In the genomic region with DNA sequence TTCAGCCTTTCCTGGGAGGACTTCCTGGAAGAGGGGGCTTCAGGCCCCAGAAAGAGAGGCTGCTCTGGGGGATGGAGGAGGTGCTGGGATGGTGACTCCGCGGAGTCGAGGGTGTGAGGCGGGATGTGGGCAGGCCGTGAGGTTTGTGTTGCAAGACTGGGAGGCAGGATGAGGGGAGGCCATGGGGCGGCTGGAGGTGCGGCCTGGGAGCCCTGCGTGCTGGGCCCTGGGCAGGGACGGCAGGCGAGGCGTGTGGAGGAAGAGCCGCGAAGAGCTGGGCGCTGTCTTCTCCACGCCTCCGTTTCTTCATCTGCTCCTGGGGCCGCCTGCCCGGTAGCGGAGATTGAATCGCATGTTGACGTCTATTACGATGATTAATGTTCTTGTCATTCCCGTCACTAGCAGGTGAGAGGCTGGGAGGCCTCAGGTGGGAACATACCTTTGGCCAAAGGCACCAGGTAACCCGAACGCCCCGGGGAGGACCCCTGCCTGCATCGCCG, we compare ENCODE assay signal across 8 cellular contexts. TPM values are rescaled to one million over a fixed set of nuclear protein-coding genes. Genes with fewer than 3 reads are reported as not detected.
DNase-seq lines count a peak whose midpoint lies in the region; ATAC-seq and TF ChIP-seq lines count a peak whose summit lies in the region.

No MANE protein-coding gene starts in this region.

- TF ChIP-seq CTCF in left ventricle myocardium inferior (IDR thresholded peaks at IDR 0.05; ENCODE audit: borderline replicate concordance) = no peak

- H3K27ac ChIP-seq in SK-N-MC = no peak overlapping the region
- H3K27ac ChIP-seq in left ventricle myocardium inferior (replicated peaks) = peak overlapping the region; percentile 47

- peaks cover 33% of the 10 kb centered on the region for H3K27me3 ChIP-seq in left ventricle myocardium inferior (ENCODE audit: low read depth)
- peaks cover 24% of the 10 kb centered on the region for H3K27me3 ChIP-seq in skeletal muscle satellite cell (ENCODE audit: control insufficient read depth, insufficient read depth, low read length)

- H3K9me3 ChIP-seq in SK-N-MC (ENCODE audit: low read depth, low read length) (no peaks in the 10 kb centered on the region), left ventricle myocardium inferior (replicated peaks) (no peaks in the 10 kb centered on the region), skeletal muscle satellite cell (replicated peaks; ENCODE audit: low read length) (no peaks in the 10 kb centered on the region)

- DNase-seq in AG20443 (ENCODE audit: low spot score) = peak; percentile 87
- no peak for DNase-seq in SK-N-MC (ENCODE audit: low read depth, low spot score)
- peak; percentile 83 for DNase-seq in activated naive CD4-positive, alpha-beta T cell treated with anti-CD3 and anti-CD28 coated beads, Interleukin-2, amount 10 ng/mL, durations not matched to agents 7 days and 5 days
- DNase-seq in left ventricle myocardium inferior = peak; percentile 69
- no peak for DNase-seq in iPS-NIHi7 (ENCODE audit: extremely low spot score)
- DNase-seq in NCI-H524 treated with DMSO at 0.1 percent for 48 hours (lab: John Stamatoyannopoulos, UW) = no peak

- peaks cover 40% of the 10 kb centered on the region for H3K27me3 Mint-ChIP-seq in activated naive CD4-positive, alpha-beta T cell treated with anti-CD3 and anti-CD28 coated beads, Interleukin-2, amount 10 ng/mL, durations not matched to agents 7 days and 5 days

- peak overlapping the region; percentile 94 for H3K27ac Mint-ChIP-seq in activated naive CD4-positive, alpha-beta T cell treated with anti-CD3 and anti-CD28 coated beads, Interleukin-2, amount 10 ng/mL, durations not matched to agents 7 days and 5 days

- peak overlapping the region; percentile 81 for H3K4me3 ChIP-seq in SK-N-MC
- peak overlapping the region; percentile 68 for H3K4me3 ChIP-seq in left ventricle myocardium inferior
- peak overlapping the region; percentile 74 for H3K4me3 ChIP-seq in skeletal muscle satellite cell (ENCODE audit: low read length)

- H3K4me1 Mint-ChIP-seq in activated naive CD4-positive, alpha-beta T cell treated with anti-CD3 and anti-CD28 coated beads, Interleukin-2, amount 10 ng/mL, durations not matched to agents 7 days and 5 days = peaks cover 16% of the 10 kb centered on the region

- H3K9ac ChIP-seq in SK-N-MC (ENCODE audit: insufficient read length) (no peak overlapping the region), skeletal muscle satellite cell (ENCODE audit: low read depth, low read length) (no peak overlapping the region)

- peak overlapping the region; percentile 97 for H3K4me2 ChIP-seq in skeletal muscle satellite cell (ENCODE audit: low read length)

- intact Hi-C loops in left ventricle myocardium inferior (cut with micrococcal nuclease) = no loop called here

- CTCF ChIA-PET in activated naive CD4-positive, alpha-beta T cell treated with anti-CD3 and anti-CD28 coated beads, Interleukin-2, amount 10 ng/mL, durations not matched to agents 7 days and 5 days (lab: Charles Lee) = interaction anchor here (0.8 kb wide), 1 partner anchor 121 kb away, joined by 3 read pairs; no protein-coding TSS in a partner anchor

- H3K9me3 Mint-ChIP-seq in activated naive CD4-positive, alpha-beta T cell treated with anti-CD3 and anti-CD28 coated beads, Interleukin-2, amount 10 ng/mL, durations not matched to agents 7 days and 5 days = peaks cover 2% of the 10 kb centered on the region

- H3K4me3 Mint-ChIP-seq in activated naive CD4-positive, alpha-beta T cell treated with anti-CD3 and anti-CD28 coated beads, Interleukin-2, amount 10 ng/mL, durations not matched to agents 7 days and 5 days = peak overlapping the region; percentile 81

- H3K4me1 ChIP-seq in left ventricle myocardium inferior (peaks cover 30% of the 10 kb centered on the region), skeletal muscle satellite cell (ENCODE audit: control insufficient read depth, insufficient read depth, low read length) (peaks cover 21% of the 10 kb centered on the region)

- H3K36me3 Mint-ChIP-seq in activated naive CD4-positive, alpha-beta T cell treated with anti-CD3 and anti-CD28 coated beads, Interleukin-2, amount 10 ng/mL, durations not matched to agents 7 days and 5 days = no peaks in the 10 kb centered on the region

- H3K36me3 ChIP-seq in SK-N-MC (ENCODE audit: insufficient read depth, low read length) (no peaks in the 10 kb centered on the region), left ventricle myocardium inferior (no peaks in the 10 kb centered on the region), skeletal muscle satellite cell (ENCODE audit: insufficient read depth, low read length) (peaks cover 6% of the 10 kb centered on the region)

- peak; percentile 11 for ATAC-seq in HG02610 (IDR thresholded peaks at IDR 0.05; ENCODE audit: unreplicated experiment)

RNA-seq across cellular contexts. Expression of gene FGFRL1, which starts 0.9 kb away (rescaled TPM):
- 22.4 TPM for total RNA-seq in left ventricle myocardium inferior
- 14.2 and 19.9 TPM in 2 replicates for total RNA-seq in skeletal muscle satellite cell (2012; rRNA removed)

RNA-seq across cellular contexts. Expression of gene SLC26A1, which starts 17.4 kb away (rescaled TPM):
- not detected for total RNA-seq in left ventricle myocardium inferior
- total RNA-seq in skeletal muscle satellite cell (2012; rRNA removed) = under 0.01 and 0.22 TPM in 2 replicates

RNA-seq across cellular contexts. Expression of gene IDUA, which starts 23.7 kb away (rescaled TPM):
- 9.0 TPM for total RNA-seq in left ventricle myocardium inferior
- total RNA-seq in skeletal muscle satellite cell (2012; rRNA removed) = 11.7 and 15.5 TPM in 2 replicates

RNA-seq across cellular contexts. Expression of gene DGKQ, which starts 37.2 kb away (rescaled TPM):
- 3.5 TPM for total RNA-seq in left ventricle myocardium inferior
- total RNA-seq in skeletal muscle satellite cell (2012; rRNA removed) = 12.9 and 13.5 TPM in 2 replicates

Comparison
In these comparisons a context has a peak if more than half of its experiments do, and no peak if none do; other contexts are left out.
1. DNase-seq: peak in AG20443 (single experiment), activated naive CD4-positive, alpha-beta T cell treated with anti-CD3 and anti-CD28 coated beads, Interleukin-2, amount 10 ng/mL, durations not matched to agents 7 days and 5 days (single experiment) and left ventricle myocardium inferior (single experiment); none in SK-N-MC (single experiment), iPS-NIHi7 (single experiment) and NCI-H524 treated with DMSO at 0.1 percent for 48 hours (single experiment).
2. Peak in every context shown above with its lines, with median percentiles within 50 percentile points of each other: H3K4me3 ChIP-seq.